Comparison of ENCODE assay signal across 20 cellular contexts in the genomic region with DNA sequence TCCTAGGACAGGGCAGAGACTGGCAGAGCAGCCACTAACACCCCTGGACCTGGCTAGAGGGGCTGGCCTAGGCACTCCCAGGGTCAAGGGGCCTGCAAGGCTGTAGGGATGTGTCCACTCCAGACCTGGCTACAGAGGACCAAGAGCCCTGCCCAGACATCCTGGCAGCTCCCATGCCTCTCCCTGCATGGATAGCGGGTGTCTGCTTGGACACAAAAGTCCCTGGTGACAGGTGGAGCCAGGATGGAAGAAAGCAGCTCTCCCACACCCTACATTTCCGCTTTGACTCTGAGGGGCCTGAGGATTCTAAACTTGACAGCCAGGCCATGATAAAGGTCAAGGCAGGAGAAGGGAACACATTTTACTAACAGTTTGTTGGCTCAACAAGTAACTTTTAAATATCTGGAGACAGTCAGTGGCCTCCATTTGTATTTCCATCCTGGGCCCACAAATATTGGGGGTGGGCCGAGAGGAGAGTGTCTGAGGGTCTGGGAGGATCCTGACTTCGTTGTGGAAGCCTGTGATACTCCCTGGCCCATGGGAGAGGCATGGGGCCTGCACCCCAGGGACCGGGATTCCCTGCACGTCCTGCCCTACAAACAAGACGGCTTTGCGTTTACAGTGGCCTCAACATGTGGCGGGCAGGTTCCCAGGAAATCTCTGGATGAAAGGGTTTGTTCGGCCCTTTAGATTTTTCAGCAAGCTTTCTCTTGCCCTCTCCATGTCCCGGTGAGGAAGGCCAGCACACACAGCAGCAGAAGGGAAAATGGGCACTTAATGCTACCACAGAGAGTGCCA. TPM values are rescaled to one million over a fixed set of nuclear protein-coding genes. Genes with fewer than 3 reads are reported as not detected.
DNase-seq lines count a peak whose midpoint lies in the region; ATAC-seq and TF ChIP-seq lines count a peak whose summit lies in the region.
"Had no signal": no experiment of that assay in that cellular context is flagged by ENCODE, and none has a peak within 500 bp of the region (broad histone marks: within the 10 kb centered on the region; RNA-seq: fewer than 3 reads in every experiment).

No MANE protein-coding gene starts in this region.

- ATAC-seq in left lobe of liver = no peak
- ATAC-seq: CD8-positive, alpha-beta T cell had no signal

- TF ChIP-seq CTCF in WERI-Rb-1 (IDR thresholded peaks at IDR 0.05; ENCODE audit: low read depth, low read length) = no peak
- TF ChIP-seq CTCF in OCI-LY7 (conservative IDR thresholded peaks at IDR 0.05; ENCODE audit: low read length) = no peak

- H3K9me3 ChIP-seq in neuronal stem cell (replicated peaks in 1 of 2; ENCODE audit: control insufficient read depth in 2 of 2, insufficient read depth in 1 of 2, low read depth in 1 of 2, low read length in 2 of 2) (peaks cover 2 to 27% of the 10 kb centered on the region in 2 donors), WERI-Rb-1 (ENCODE audit: severe bottlenecking) (peaks cover 2% of the 10 kb centered on the region), OCI-LY7 (ENCODE audit: low read length) (peaks cover 14% of the 10 kb centered on the region; the same call in 1 of the 2 replicates)

- CTCF ChIA-PET in OCI-LY7 (lab: Charles Lee; ENCODE audit: unreplicated experiment) = no interaction called here
- CTCF ChIA-PET in activated naive CD4-positive, alpha-beta T cell treated with anti-CD3 and anti-CD28 coated beads, Interleukin-2, amount 10 ng/mL, durations not matched to agents 7 days and 5 days (lab: Charles Lee) = no interaction called here

- H3K4ac ChIP-seq in neuronal stem cell (ENCODE audit: low read length) = no peak overlapping the region

- WGBS in neuronal stem cell (ENCODE audit: extremely low coverage in 2 of 2, insufficient read length in 2 of 2, insufficient replicate concordance in 1 of 2), 2 donors = no CpG with 5 or more reads among the region's 11 CpGs

- H3K4me3 ChIP-seq in neuronal stem cell (ENCODE audit: low read length in 2 of 2) = no peak overlapping the region
- H3K4me3 ChIP-seq in WERI-Rb-1 (ENCODE audit: low read depth, low read length) = no peak overlapping the region
- H3K4me3 ChIP-seq in OCI-LY7 (ENCODE audit: low read depth, low read length, poor library complexity, severe bottlenecking) = no peak overlapping the region
- H3K4me3 ChIP-seq: A549; BLaER1 treated with 17β-estradiol and CSF1 and Interleukin-3, amounts not matched to agents 10 nM and 100 nM had no signal

- H2BK120ac ChIP-seq in neuronal stem cell (ENCODE audit: low read depth, low read length) = no peak overlapping the region

- peaks cover 24% of the 10 kb centered on the region for H3K9me3 Mint-ChIP-seq in activated naive CD4-positive, alpha-beta T cell treated with anti-CD3 and anti-CD28 coated beads, Interleukin-2, amount 10 ng/mL, durations not matched to agents 7 days and 5 days

- H3K4me3 Mint-ChIP-seq in activated naive CD4-positive, alpha-beta T cell treated with anti-CD3 and anti-CD28 coated beads, Interleukin-2, amount 10 ng/mL, durations not matched to agents 7 days and 5 days = no peak overlapping the region
- H3K4me3 Mint-ChIP-seq: B cell; CD4-positive, alpha-beta T cell; CD8-positive, alpha-beta T cell had no signal

- H3K27ac ChIP-seq in neuronal stem cell (replicated peaks; ENCODE audit: low read length) (no peak overlapping the region), WERI-Rb-1 (no peak overlapping the region), OCI-LY7 (ENCODE audit: low read depth, low read length, poor library complexity, severe bottlenecking) (no peak overlapping the region)
- H3K27ac ChIP-seq: 22Rv1; A549; BLaER1 treated with 17β-estradiol and CSF1 and Interleukin-3, amounts not matched to agents 10 nM and 100 nM; C4-2B had no signal

- H2AFZ ChIP-seq in neuronal stem cell (ENCODE audit: low read length) (no peak overlapping the region), OCI-LY7 (ENCODE audit: low read length) (no peak overlapping the region)

- H3K27ac Mint-ChIP-seq in activated naive CD4-positive, alpha-beta T cell treated with anti-CD3 and anti-CD28 coated beads, Interleukin-2, amount 10 ng/mL, durations not matched to agents 7 days and 5 days = no peak overlapping the region
- H3K27ac Mint-ChIP-seq: B cell; CD4-positive, alpha-beta T cell; CD8-positive, alpha-beta T cell had no signal

- POLR2A ChIA-PET in OCI-LY7 (lab: Charles Lee) = no interaction called here

- H3K9me2 ChIP-seq in OCI-LY7 (ENCODE audit: insufficient read depth, low read length) = no peaks in the 10 kb centered on the region

- H3K14ac ChIP-seq in neuronal stem cell (ENCODE audit: low read length) = no peak overlapping the region

- DNase-seq in left lobe of liver (ENCODE audit: low spot score) (peak; percentile 27), neuronal stem cell (ENCODE audit: low spot score) (no peak), posterior vena cava (ENCODE audit: low spot score) (peak; percentile 41), WERI-Rb-1 (no peak), OCI-LY7 (ENCODE audit: low spot score) (no peak)
- DNase-seq in activated naive CD4-positive, alpha-beta T cell treated with anti-CD3 and anti-CD28 coated beads, Interleukin-2, amount 10 ng/mL, durations not matched to agents 7 days and 5 days = no peak
- DNase-seq: AML-193; Caco-2; Calu3; CD4-positive, alpha-beta T cell; CD8-positive, alpha-beta T cell; DMS79 treated with DMSO at 0.1 percent for 48 hours; GF-D8 had no signal

- no peak overlapping the region for H2BK5ac ChIP-seq in neuronal stem cell (ENCODE audit: low read length)

- peak overlapping the region; percentile 27 for H3K18ac ChIP-seq in neuronal stem cell (ENCODE audit: low read length)

- no peak overlapping the region for H2BK15ac ChIP-seq in neuronal stem cell (ENCODE audit: low read length)

- H3K27me3 ChIP-seq in neuronal stem cell (ENCODE audit: control insufficient read depth in 3 of 3, insufficient read depth in 3 of 3, low read depth in 1 of 3, low read length in 3 of 3) (no peaks in the 10 kb centered on the region), WERI-Rb-1 (ENCODE audit: insufficient read depth, low read depth, severe bottlenecking) (no peaks in the 10 kb centered on the region)
- H3K27me3 ChIP-seq: BLaER1 treated with 17β-estradiol and CSF1 and Interleukin-3, amounts not matched to agents 10 nM and 100 nM had no signal

- no peak overlapping the region for H3K4me2 ChIP-seq in neuronal stem cell (ENCODE audit: insufficient read depth, low read length, poor library complexity, severe bottlenecking)
- H3K4me2 ChIP-seq in OCI-LY7 (ENCODE audit: low read length) = no peak overlapping the region
- H3K4me2 ChIP-seq: A549; BLaER1 treated with 17β-estradiol and CSF1 and Interleukin-3, amounts not matched to agents 10 nM and 100 nM had no signal

- no peaks in the 10 kb centered on the region for H3K4me1 Mint-ChIP-seq in activated naive CD4-positive, alpha-beta T cell treated with anti-CD3 and anti-CD28 coated beads, Interleukin-2, amount 10 ng/mL, durations not matched to agents 7 days and 5 days
- H3K4me1 Mint-ChIP-seq: B cell had no signal

- H3K79me1 ChIP-seq in neuronal stem cell (ENCODE audit: low read depth, low read length) = peaks cover 2% of the 10 kb centered on the region

- intact Hi-C loops in posterior vena cava (cut with DNase I) = no loop called here
- intact Hi-C loops in OCI-LY7 (cut with micrococcal nuclease; ENCODE audit: unreplicated experiment) = no loop called here

- no peak overlapping the region for H2BK12ac ChIP-seq in neuronal stem cell (ENCODE audit: low read length)

- no peaks in the 10 kb centered on the region for H4K20me1 ChIP-seq in OCI-LY7 (ENCODE audit: insufficient read depth, low read length)
- H4K20me1 ChIP-seq: BLaER1 treated with 17β-estradiol and CSF1 and Interleukin-3, amounts not matched to agents 10 nM and 100 nM had no signal

- H4K91ac ChIP-seq in neuronal stem cell (ENCODE audit: low read depth, low read length, poor library complexity) = no peak overlapping the region

- H3K36me3 ChIP-seq in neuronal stem cell (replicated peaks in 1 of 2; ENCODE audit: control insufficient read depth in 2 of 2, insufficient read depth in 2 of 2, low read length in 2 of 2) = peaks cover 4 to 26% of the 10 kb centered on the region in 2 donors
- no peaks in the 10 kb centered on the region for H3K36me3 ChIP-seq in WERI-Rb-1
- peaks cover 5% of the 10 kb centered on the region; the same call in 1 of the 2 replicates for H3K36me3 ChIP-seq in OCI-LY7 (ENCODE audit: insufficient read depth, low read length)

- H4K8ac ChIP-seq in neuronal stem cell (ENCODE audit: low read depth, low read length) = no peak overlapping the region

- H3K27me3 Mint-ChIP-seq in activated naive CD4-positive, alpha-beta T cell treated with anti-CD3 and anti-CD28 coated beads, Interleukin-2, amount 10 ng/mL, durations not matched to agents 7 days and 5 days = no peaks in the 10 kb centered on the region
- H3K27me3 Mint-ChIP-seq: B cell; CD4-positive, alpha-beta T cell had no signal

- H3K23ac ChIP-seq in neuronal stem cell (ENCODE audit: low read depth, low read length, poor library complexity) = no peak overlapping the region

- no peaks in the 10 kb centered on the region for H3K4me1 ChIP-seq in neuronal stem cell (ENCODE audit: control insufficient read depth in 2 of 2, insufficient read depth in 1 of 2, low read depth in 1 of 2, low read length in 2 of 2)
- no peaks in the 10 kb centered on the region for H3K4me1 ChIP-seq in OCI-LY7 (ENCODE audit: insufficient read depth, low read length, poor library complexity, severe bottlenecking)
- H3K4me1 ChIP-seq: A549; BLaER1 treated with 17β-estradiol and CSF1 and Interleukin-3, amounts not matched to agents 10 nM and 100 nM; Caco-2 had no signal

- H3K9ac ChIP-seq in neuronal stem cell (ENCODE audit: low read depth, low read length, poor library complexity) = no peak overlapping the region
- H3K9ac ChIP-seq: BLaER1 treated with 17β-estradiol and CSF1 and Interleukin-3, amounts not matched to agents 10 nM and 100 nM had no signal

- H3K79me2 ChIP-seq in OCI-LY7 (ENCODE audit: insufficient read depth, low read depth, low read length) = no peaks in the 10 kb centered on the region

- no peak overlapping the region for H2AK5ac ChIP-seq in neuronal stem cell (ENCODE audit: low read depth, low read length)

- H3K36me3 Mint-ChIP-seq in activated naive CD4-positive, alpha-beta T cell treated with anti-CD3 and anti-CD28 coated beads, Interleukin-2, amount 10 ng/mL, durations not matched to agents 7 days and 5 days = peaks cover 25% of the 10 kb centered on the region

- no TSS peak for BruUV-seq in OCI-LY7 (replicated peaks; lab: Mats Ljungman, UMichigan)

RNA-seq across cellular contexts. Expression of a gene that starts 19.8 kb away (rescaled TPM):
- total RNA-seq in left lobe of liver (11.4 TPM), posterior vena cava (under 1 TPM in 1 of 2 donors, not detected in 1; 0.28 TPM), OCI-LY7 (2022) (not detected in 2 replicates)
- 0.20 TPM for polyA plus RNA-seq in neuronal stem cell (2013, experiment 1 of 2)
- 0.24 TPM for polyA plus RNA-seq in neuronal stem cell (2013, experiment 2 of 2)
- total RNA-seq in OCI-LY7 (2014; rRNA removed; shearing (Covaris generic)) = not detected in 2 replicates
- total RNA-seq: A172; CD8-positive, alpha-beta T cell had no signal
- polyA plus RNA-seq: BJ had no signal

Comparison
In these comparisons a context has a peak if more than half of its experiments do, and no peak if none do; other contexts are left out.
1. DNase-seq: peak in left lobe of liver (single experiment) and posterior vena cava (single experiment); none in neuronal stem cell (single experiment), WERI-Rb-1 (single experiment), OCI-LY7 (single experiment) and activated naive CD4-positive, alpha-beta T cell treated with anti-CD3 and anti-CD28 coated beads, Interleukin-2, amount 10 ng/mL, durations not matched to agents 7 days and 5 days (single experiment).